Comparison of ENCODE assay signal across 18 cellular contexts in the genomic region with DNA sequence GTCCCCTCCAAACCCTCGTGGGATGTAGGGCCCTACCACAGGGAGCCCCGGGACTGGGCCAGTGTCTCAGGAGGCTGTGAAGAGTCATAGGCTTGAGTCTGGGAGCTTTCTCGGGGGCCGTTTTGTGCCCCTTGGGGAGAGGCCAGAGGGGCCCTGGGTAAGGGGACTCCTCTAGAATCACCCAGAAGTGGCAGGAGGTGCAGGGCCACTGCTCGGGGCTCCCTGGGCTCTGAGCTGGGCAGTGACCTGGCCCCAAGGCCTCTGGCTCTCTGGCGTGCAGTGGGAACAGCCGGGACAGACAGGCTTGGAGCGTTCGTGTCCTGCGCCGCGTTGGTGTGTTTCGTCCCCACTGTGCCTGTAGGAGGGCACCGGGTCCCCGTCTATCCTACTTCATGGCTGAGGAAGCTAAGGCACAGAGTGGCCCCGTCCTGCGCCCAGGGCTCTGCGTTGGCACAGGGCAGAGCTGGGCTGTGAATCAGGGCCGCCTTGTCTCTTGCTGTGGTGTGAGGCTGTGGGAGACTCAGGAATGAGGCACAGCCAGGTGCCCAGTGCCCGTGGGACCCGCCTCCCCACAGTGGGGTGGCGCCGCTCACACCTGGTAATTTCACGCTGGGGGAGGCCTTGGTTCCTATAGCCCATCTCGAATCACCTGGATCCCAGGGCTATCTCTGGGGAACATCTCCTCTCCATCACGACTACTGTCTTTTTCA. TPM values are rescaled to one million over a fixed set of nuclear protein-coding genes. Genes with fewer than 3 reads are reported as not detected.
DNase-seq lines count a peak whose midpoint lies in the region; ATAC-seq and TF ChIP-seq lines count a peak whose summit lies in the region.
"Had no signal": no experiment of that assay in that cellular context is flagged by ENCODE, and none has a peak within 500 bp of the region (broad histone marks: within the 10 kb centered on the region; RNA-seq: fewer than 3 reads in every experiment).

No MANE protein-coding gene starts in this region.

- TF ChIP-seq CTCF in RWPE1 (conservative IDR thresholded peaks at IDR 0.05; ENCODE audit: low read depth) = no peak

- 78% methylated on average over 26 of the region's 26 CpGs for WGBS in right cardiac atrium

- H3K4me1 ChIP-seq in right cardiac atrium (ENCODE audit: control insufficient read depth, insufficient read depth, low read length) = no peaks in the 10 kb centered on the region

- POLR2A ChIA-PET in RWPE1 (lab: Yijun Ruan, JAX; ENCODE audit: low non-redundant PET) = interaction anchor here (1.1 kb wide), 1 partner anchor 8 kb away, joined by 3 read pairs; no protein-coding TSS in a partner anchor

- CTCF ChIA-PET in activated naive CD4-positive, alpha-beta T cell treated with anti-CD3 and anti-CD28 coated beads, Interleukin-2, amount 10 ng/mL, durations not matched to agents 7 days and 5 days (lab: Charles Lee) = interaction anchor here (0.8 kb wide), 1 partner anchor 39 kb away, joined by 4 read pairs; no protein-coding TSS in a partner anchor
- CTCF ChIA-PET in RWPE1 (lab: Yijun Ruan, JAX) = interaction anchor here (0.7 to 1.7 kb wide), 6 partner anchors 8 to 160 kb away, joined by 3 to 7 read pairs (median 3); no protein-coding TSS in a partner anchor

- no peaks in the 10 kb centered on the region for H3K36me3 Mint-ChIP-seq in activated naive CD4-positive, alpha-beta T cell treated with anti-CD3 and anti-CD28 coated beads, Interleukin-2, amount 10 ng/mL, durations not matched to agents 7 days and 5 days

- ATAC-seq in right cardiac atrium = no peak
- no peak for ATAC-seq in sciatic nerve
- ATAC-seq in GM21528 (IDR thresholded peaks at IDR 0.05; ENCODE audit: low FRiP score, unreplicated experiment) = no peak
- no peak for ATAC-seq in HG02610 (IDR thresholded peaks at IDR 0.05; ENCODE audit: unreplicated experiment)
- no peak for ATAC-seq in GM21723 (IDR thresholded peaks at IDR 0.05; ENCODE audit: unreplicated experiment)
- ATAC-seq: naive thymus-derived CD8-positive, alpha-beta T cell had no signal

- DNase-seq in activated naive CD4-positive, alpha-beta T cell treated with anti-CD3 and anti-CD28 coated beads, Interleukin-2, amount 10 ng/mL, durations not matched to agents 7 days and 5 days = peak; percentile 18
- no peak for DNase-seq in activated naive CD4-positive, alpha-beta T cell treated with Interleukin-2 at 50 U/mL for 16 hours
- DNase-seq in RWPE1 (ENCODE audit: low spot score) = no peak
- peak; percentile 12 to 52 (median 48) for DNase-seq in right cardiac atrium
- DNase-seq in sciatic nerve (ENCODE audit: low spot score) = peak; percentile 53
- DNase-seq: activated CD4-positive, alpha-beta T cell treated with anti-CD3 and anti-CD28 coated beads for 1 hour; foreskin fibroblast; mesenchymal stem cell; NCI-H510A had no signal

- no peaks in the 10 kb centered on the region for H3K9me3 ChIP-seq in right cardiac atrium (ENCODE audit: control insufficient read depth, low read length)

- no peak overlapping the region for H3K27ac Mint-ChIP-seq in activated naive CD4-positive, alpha-beta T cell treated with anti-CD3 and anti-CD28 coated beads, Interleukin-2, amount 10 ng/mL, durations not matched to agents 7 days and 5 days
- H3K27ac Mint-ChIP-seq: naive thymus-derived CD8-positive, alpha-beta T cell had no signal

- H3K27ac ChIP-seq in RWPE1 (peak overlapping the region; percentile 15; the same call in 1 of the 2 replicates), right cardiac atrium (ENCODE audit: low read length) (no peak overlapping the region)
- H3K27ac ChIP-seq: C4-2B, hepatocyte, HL-60 had no signal

- no peaks in the 10 kb centered on the region for H3K27me3 ChIP-seq in right cardiac atrium (ENCODE audit: control insufficient read depth, insufficient read depth)

- intact Hi-C loops in right cardiac atrium (cut with DNase I) (no loop called here), sciatic nerve (cut with DNase I) (no loop called here)

- H3K4me3 ChIP-seq in right cardiac atrium (ENCODE audit: low read length) = no peak overlapping the region
- H3K4me3 ChIP-seq: hepatocyte had no signal

- peaks cover 51% of the 10 kb centered on the region for H3K27me3 Mint-ChIP-seq in activated naive CD4-positive, alpha-beta T cell treated with anti-CD3 and anti-CD28 coated beads, Interleukin-2, amount 10 ng/mL, durations not matched to agents 7 days and 5 days

- peaks cover 2% of the 10 kb centered on the region for H3K4me1 Mint-ChIP-seq in activated naive CD4-positive, alpha-beta T cell treated with anti-CD3 and anti-CD28 coated beads, Interleukin-2, amount 10 ng/mL, durations not matched to agents 7 days and 5 days

- H3K4me3 Mint-ChIP-seq in activated naive CD4-positive, alpha-beta T cell treated with anti-CD3 and anti-CD28 coated beads, Interleukin-2, amount 10 ng/mL, durations not matched to agents 7 days and 5 days = no peak overlapping the region

- H3K9me3 Mint-ChIP-seq in activated naive CD4-positive, alpha-beta T cell treated with anti-CD3 and anti-CD28 coated beads, Interleukin-2, amount 10 ng/mL, durations not matched to agents 7 days and 5 days = no peaks in the 10 kb centered on the region
- H3K9me3 Mint-ChIP-seq: naive thymus-derived CD8-positive, alpha-beta T cell had no signal

RNA-seq across cellular contexts. Expression of a gene that starts 23.8 kb away (rescaled TPM):
- total RNA-seq in right cardiac atrium = 10 to 100 TPM in 2 of 4 donors, 1 to 10 TPM in 2; 7.9 to 10.6 (median 9.9) TPM
- polyA plus RNA-seq in right cardiac atrium = 7.1 TPM
- 10.4 TPM for total RNA-seq in sciatic nerve
- polyA plus RNA-seq: naive thymus-derived CD8-positive, alpha-beta T cell had no signal

RNA-seq across cellular contexts. Expression of a gene that starts 29.1 kb away (rescaled TPM):
- total RNA-seq in right cardiac atrium = 100 to 1,000 TPM; 169 to 307 (median 208) TPM
- polyA plus RNA-seq in right cardiac atrium = 99.1 TPM
- 4.6 TPM for total RNA-seq in sciatic nerve
- total RNA-seq: dermis microvascular lymphatic vessel endothelial cell; naive thymus-derived CD8-positive, alpha-beta T cell; progenitor cell of endocrine pancreas had no signal
- polyA plus RNA-seq: naive thymus-derived CD8-positive, alpha-beta T cell had no signal

Comparison
In these comparisons a context has a peak if more than half of its experiments do, and no peak if none do; other contexts are left out.
1. DNase-seq: peak in activated naive CD4-positive, alpha-beta T cell treated with anti-CD3 and anti-CD28 coated beads, Interleukin-2, amount 10 ng/mL, durations not matched to agents 7 days and 5 days (single experiment), right cardiac atrium (3 of 3) and sciatic nerve (single experiment); none in activated naive CD4-positive, alpha-beta T cell treated with Interleukin-2 at 50 U/mL for 16 hours (single experiment) and RWPE1 (single experiment).
2. RNA of a gene that starts 29.1 kb away (total RNA-seq): 169 to 307 TPM in right cardiac atrium; 4.6 TPM in sciatic nerve (single experiment); every median in the first group is over 10 times any median in the second.